ENCODE assay signal across 19 cellular contexts in genomic region chr18:12518832-12519534, GRCh38.
A peak's percentile ranks its signal among the peaks of the same experiment; 100 is the strongest.
DNase-seq lines count a peak whose midpoint lies in the region; TF ChIP-seq lines count a peak whose summit lies in the region.
"Had no signal": no experiment of that assay in that cellular context is flagged by ENCODE, and none has a peak within 500 bp of the region (broad histone marks: within the 10 kb centered on the region; RNA-seq: fewer than 3 reads in every experiment).

No MANE protein-coding gene starts in this region.

- H4K20me1 ChIP-seq in smooth muscle cell (ENCODE audit: low read depth) = peaks cover 81% of the 10 kb centered on the region

- H3K27ac ChIP-seq in smooth muscle cell (ENCODE audit: low read depth) = no peak overlapping the region
- H3K27ac ChIP-seq: KMS-11 had no signal

- no peak overlapping the region for H3K4me3 ChIP-seq in smooth muscle cell
- H3K4me3 ChIP-seq: GM12878 had no signal

- H2AFZ ChIP-seq in smooth muscle cell (ENCODE audit: low read depth) = no peak overlapping the region

- peaks cover 28% of the 10 kb centered on the region for H3K79me2 ChIP-seq in smooth muscle cell (ENCODE audit: low read depth)

- H3F3A ChIP-seq in smooth muscle cell (ENCODE audit: low read depth) = no peaks in the 10 kb centered on the region

- 94% methylated on average over 6 of the region's 6 CpGs for WGBS in smooth muscle cell (ENCODE audit: low lambda C conversion rate)

- CTCF ChIA-PET in HEK293T (lab: Yijun Ruan, JAX) = no interaction called here

- H3K27me3 Mint-ChIP-seq in chondrocyte (ENCODE audit: low read depth) = no peaks in the 10 kb centered on the region

- H3K36me3 Mint-ChIP-seq in chondrocyte (ENCODE audit: low read depth) = no peaks in the 10 kb centered on the region

- no peaks in the 10 kb centered on the region for H3K27me3 ChIP-seq in smooth muscle cell (ENCODE audit: low read depth)

- peak; percentile 6 for DNase-seq in NCI-H1694 treated with DMSO at 0.1 percent for 48 hours (lab: John Stamatoyannopoulos, UW)
- no peak for DNase-seq in NCI-H1694 (lab: John Stamatoyannopoulos, UW)
- no peak for DNase-seq in HEK293T (ENCODE audit: extremely low spot score)
- no peak for DNase-seq in chondrocyte (ENCODE audit: low spot score)
- DNase-seq in left kidney (ENCODE audit: low read depth, low spot score) = peak; percentile 59
- DNase-seq in effector CD8-positive, alpha-beta T cell (lab: John Stamatoyannopoulos, UW) = no peak
- DNase-seq in smooth muscle cell (lab: John Stamatoyannopoulos, UW; ENCODE audit: unreplicated experiment) = no peak
- DNase-seq: Calu3, DMS79, GDM1, MM.1S, NCI-H2081 treated with DMSO at 0.1 percent for 48 hours, NCI-H526, SIG-M5, SK-N-SH, SW 1271 had no signal

- H3K9me3 Mint-ChIP-seq in chondrocyte (ENCODE audit: low read depth) = no peaks in the 10 kb centered on the region
- H3K9me3 Mint-ChIP-seq: T-helper 1 cell treated with Interleukin-12 subunit alpha and Interleukin-12 subunit beta and Interleukin-4 antibody, amounts not matched to agents 30 μg/mL and 1 μg/mL, for 36 hours had no signal

- TF ChIP-seq CTCF in chondrocyte (IDR thresholded peaks at IDR 0.05) = no peak
- no peak for TF ChIP-seq CTCF in smooth muscle cell (IDR thresholded peaks at IDR 0.05; ENCODE audit: borderline replicate concordance, insufficient read depth, poor library complexity, severe bottlenecking)

- H3K4me1 Mint-ChIP-seq in chondrocyte (ENCODE audit: low read depth) = peaks cover 35% of the 10 kb centered on the region

- H3K27ac Mint-ChIP-seq in chondrocyte (ENCODE audit: unreplicated experiment) = peak overlapping the region; percentile 1
- H3K27ac Mint-ChIP-seq: T-helper 1 cell treated with Interleukin-12 subunit alpha and Interleukin-12 subunit beta and Interleukin-4 antibody, amounts not matched to agents 30 μg/mL and 1 μg/mL, for 36 hours had no signal

- no peaks in the 10 kb centered on the region for H3K9me3 ChIP-seq in smooth muscle cell (replicated peaks; ENCODE audit: low read depth)
- H3K9me3 ChIP-seq: SK-N-SH had no signal

- H3K36me3 ChIP-seq in smooth muscle cell (ENCODE audit: low read depth) = no peaks in the 10 kb centered on the region

- no peak overlapping the region for H3K4me3 Mint-ChIP-seq in chondrocyte (ENCODE audit: unreplicated experiment)
- H3K4me3 Mint-ChIP-seq: T-helper 1 cell treated with Interleukin-12 subunit alpha and Interleukin-12 subunit beta and Interleukin-4 antibody, amounts not matched to agents 30 μg/mL and 1 μg/mL, for 36 hours had no signal

- H3K9ac ChIP-seq in smooth muscle cell (ENCODE audit: low read depth) = no peak overlapping the region
- H3K9ac ChIP-seq: KMS-11, SK-N-SH had no signal

- H3K4me2 ChIP-seq in smooth muscle cell = no peak overlapping the region
- H3K4me2 ChIP-seq: KMS-11, SK-N-SH had no signal

- POLR2A ChIA-PET in HEK293T (lab: Yijun Ruan, JAX) = no interaction called here

- H3K4me1 ChIP-seq in smooth muscle cell (ENCODE audit: low read depth) = peaks cover 7% of the 10 kb centered on the region

TF ChIP-seq in HEK293T, 16 proteins besides CTCF, POLR2A, EP300 and RAD21:
- TF ChIP-seq L3MBTL2 (conservative IDR thresholded peaks at IDR 0.05) = no peak
- peak; percentile 40; the same call in 1 of the 2 replicates for TF ChIP-seq PKNOX1 (IDR thresholded peaks at IDR 0.05)

Comparison
In these comparisons a context has a peak if more than half of its experiments do, and no peak if none do; other contexts are left out.
1. DNase-seq: peak in NCI-H1694 treated with DMSO at 0.1 percent for 48 hours (single experiment) and left kidney (single experiment); none in NCI-H1694 (single experiment), HEK293T (single experiment), chondrocyte (single experiment), effector CD8-positive, alpha-beta T cell (single experiment) and smooth muscle cell (single experiment).